19 cellular contexts compared by ENCODE assay signal in the genomic region with DNA sequence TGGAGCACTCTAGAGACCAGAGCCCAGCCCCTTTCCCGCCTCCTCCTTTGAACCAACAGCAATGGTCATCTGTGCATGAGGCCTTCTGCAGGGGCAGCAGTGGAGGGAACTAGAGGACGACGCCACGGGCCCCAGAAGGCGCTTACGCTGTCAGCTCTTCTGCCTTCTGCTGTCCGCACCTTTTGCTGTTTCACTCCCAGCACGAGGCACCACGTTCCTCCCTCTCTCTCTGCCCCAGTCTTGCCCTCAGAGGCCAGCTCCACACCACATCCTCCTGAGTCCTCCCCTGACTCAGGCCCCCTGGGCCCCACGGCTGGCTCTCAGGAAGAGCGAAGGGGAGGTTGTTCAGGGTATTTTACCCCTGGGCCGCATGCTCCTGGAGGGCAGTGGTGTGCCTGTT.
"Had no signal": no experiment of that assay in that cellular context is flagged by ENCODE, and none has a peak within 500 bp of the region (broad histone marks: within the 10 kb centered on the region; RNA-seq: fewer than 3 reads in every experiment).

No MANE protein-coding gene starts in this region.

- H3K36me3 ChIP-seq: transverse colon had no signal

- H3K27ac ChIP-seq: VCaP had no signal

- H3K9me3 ChIP-seq: transverse colon had no signal

- FAIRE-seq: colon, frontal cortex, islet of Langerhans, TTC549 had no signal

- DNase-seq: activated CD4-positive, alpha-beta T cell treated with anti-CD3 and anti-CD28 coated beads for 4 hours; activated CD4-positive, alpha-beta T cell treated with anti-CD3 and anti-CD28 coated beads, Interleukin-2, amount 50 U/mL, for 4 hours; activated CD8-positive, alpha-beta memory T cell treated with anti-CD3 and anti-CD28 coated beads for 24 hours; activated effector memory CD4-positive, alpha-beta T cell treated with Interleukin-2 at 50 U/mL for 16 hours; activated naive CD4-positive, alpha-beta T cell treated with Interleukin-2 at 50 U/mL for 16 hours; amniotic stem cell; dermis blood vessel endothelial cell; effector CD4-positive, alpha-beta T cell; naive B cell; occipital lobe; stimulated activated naive CD4-positive, alpha-beta T cell treated with Interleukin-2 at 50 U/mL for 16 hours; T-helper 9 cell had no signal

- ATAC-seq: right cardiac atrium had no signal

- H3K4me3 ChIP-seq: transverse colon had no signal
